1 cellular context compared by ENCODE assay signal in the genomic region with DNA sequence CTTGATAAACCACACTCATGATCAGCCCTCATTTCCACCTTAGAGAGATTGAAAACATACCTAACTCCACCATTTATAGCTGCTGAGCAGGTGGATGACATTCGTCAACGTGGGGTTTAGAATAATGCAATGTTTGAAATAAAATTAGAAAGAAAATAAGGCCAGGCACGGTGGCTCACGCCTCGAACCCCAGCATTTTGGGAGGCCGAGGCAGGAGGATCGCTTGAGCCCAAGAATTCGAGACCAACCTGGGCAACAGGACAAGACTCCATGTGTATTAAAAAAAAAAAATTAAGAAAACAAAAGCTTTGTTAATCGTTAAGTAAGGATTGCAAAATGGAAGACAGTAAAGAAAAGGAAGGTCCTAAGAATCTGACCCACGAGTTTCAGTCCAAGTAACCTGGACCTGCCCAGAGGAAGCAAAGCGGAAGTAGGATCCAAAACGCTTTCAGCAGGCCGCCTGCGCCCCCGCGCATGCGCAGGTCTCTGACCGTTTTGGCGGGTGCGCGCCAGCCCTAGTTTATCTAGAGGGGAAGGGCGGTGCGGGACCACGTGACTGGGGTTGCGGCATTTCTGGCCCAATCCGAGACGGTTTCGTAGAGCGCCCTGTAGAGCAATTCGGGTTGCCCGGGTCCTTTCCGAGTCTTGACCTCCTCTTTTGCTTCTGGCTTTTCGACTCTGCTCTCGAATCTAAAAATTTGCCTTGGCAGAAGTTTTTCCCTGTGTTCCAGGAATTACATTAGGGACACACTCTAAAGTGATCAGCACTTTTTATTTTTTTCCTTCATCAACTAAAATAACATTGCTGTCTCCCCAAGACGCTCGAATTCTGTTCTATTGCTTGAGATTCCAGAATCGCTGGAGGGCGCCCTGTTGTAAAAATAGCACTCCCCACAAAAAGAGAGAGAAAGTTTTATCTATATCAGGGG.
A peak's percentile ranks its signal among the peaks of the same experiment; 100 is the strongest.
TF ChIP-seq lines count a peak whose summit lies in the region.

No MANE protein-coding gene starts in this region.

TF ChIP-seq in HepG2, 621 proteins besides CTCF, POLR2A, EP300 and RAD21 (continued from another document and continues in another):
- TF ChIP-seq KAT8 (CRISPR knock-in tag; IDR thresholded peaks at IDR 0.05) (peak; percentile 67; the same call in 1 of the 2 replicates), RXRA (CRISPR knock-in tag; IDR thresholded peaks at IDR 0.05) (no peak), HNRNPL (IDR thresholded peaks at IDR 0.05; ENCODE audit: low read depth, low read length) (no peak), POGZ (CRISPR knock-in tag; IDR thresholded peaks at IDR 0.05) (peak; percentile 66), ZNF839 (CRISPR knock-in tag; IDR thresholded peaks at IDR 0.05; ENCODE audit: borderline replicate concordance) (no peak), ZC3H4 (CRISPR knock-in tag; IDR thresholded peaks at IDR 0.05; ENCODE audit: borderline replicate concordance) (no peak), ZNF326 (CRISPR knock-in tag; IDR thresholded peaks at IDR 0.05; ENCODE audit: borderline replicate concordance) (no peak), FOSL1 (CRISPR knock-in tag; IDR thresholded peaks at IDR 0.05; ENCODE audit: borderline replicate concordance) (no peak), GABPB1 (CRISPR knock-in tag; IDR thresholded peaks at IDR 0.05) (peak; percentile 72), CBX1 (IDR thresholded peaks at IDR 0.05; ENCODE audit: low read depth) (no peak), HMG20B (CRISPR knock-in tag; conservative IDR thresholded peaks at IDR 0.05) (no peak), KAT2B (IDR thresholded peaks at IDR 0.05; ENCODE audit: borderline replicate concordance, low read depth, low read length) (no peak), ZNF891 (CRISPR knock-in tag; IDR thresholded peaks at IDR 0.05) (no peak), IKZF4 (CRISPR knock-in tag; IDR thresholded peaks at IDR 0.05; ENCODE audit: borderline replicate concordance, low read depth, not compliant biosample characterization) (no peak), PHF8 (CRISPR knock-in tag; IDR thresholded peaks at IDR 0.05) (0 out of 2 replicates have a peak, but pooled peaks have one; percentile 21), RAD51 (IDR thresholded peaks at IDR 0.05; ENCODE audit: borderline replicate concordance) (peak; percentile 84; the same call in 1 of the 2 replicates), MATR3 (CRISPR knock-in tag; IDR thresholded peaks at IDR 0.05) (no peak), ZKSCAN8 (CRISPR knock-in tag; IDR thresholded peaks at IDR 0.05; ENCODE audit: borderline replicate concordance) (no peak), ETV5 (CRISPR knock-in tag; IDR thresholded peaks at IDR 0.05; ENCODE audit: borderline replicate concordance) (no peak; the same call in 1 of the 2 replicates), RFXAP (CRISPR knock-in tag; IDR thresholded peaks at IDR 0.05; ENCODE audit: borderline replicate concordance) (peak; percentile 23; the same call in 1 of the 2 replicates), EHMT2 (IDR thresholded peaks at IDR 0.05; ENCODE audit: borderline replicate concordance, low read depth, low read length) (no peak), ISL2 (CRISPR knock-in tag; IDR thresholded peaks at IDR 0.05) (0 out of 2 replicates have a peak, but pooled peaks have one; percentile 15), FOXA1 (IDR thresholded peaks at IDR 0.05) (no peak), FOXA1 (CRISPR knock-in tag; IDR thresholded peaks at IDR 0.05) (no peak), NCOA5 (CRISPR knock-in tag; IDR thresholded peaks at IDR 0.05) (no peak), SP4 (CRISPR knock-in tag; IDR thresholded peaks at IDR 0.05) (no peak), MEIS2 (CRISPR knock-in tag; IDR thresholded peaks at IDR 0.05) (no peak), THAP11 (CRISPR knock-in tag; IDR thresholded peaks at IDR 0.05) (no peak; the same call in 1 of the 2 replicates), TMF1 (CRISPR knock-in tag; IDR thresholded peaks at IDR 0.05; ENCODE audit: low read depth) (no peak), GABPA (IDR thresholded peaks at IDR 0.05; ENCODE audit: low read depth, low read length) (no peak), GABPA (CRISPR knock-in tag; IDR thresholded peaks at IDR 0.05; ENCODE audit: low read depth) (peak; percentile 59; the same call in 1 of the 2 replicates), ZNF670 (CRISPR knock-in tag; IDR thresholded peaks at IDR 0.05; ENCODE audit: borderline replicate concordance) (no peak), TBL1XR1 (IDR thresholded peaks at IDR 0.05; ENCODE audit: borderline replicate concordance, low read length, partially characterized antibody) (no peak), RBM22 (optimal IDR thresholded peaks at IDR 0.05; ENCODE audit: low read length) (no peak), CREB1 (IDR thresholded peaks at IDR 0.05) (no peak), CREB1 (CRISPR knock-in tag; IDR thresholded peaks at IDR 0.05) (no peak), KDM2A (CRISPR knock-in tag; IDR thresholded peaks at IDR 0.05; ENCODE audit: borderline replicate concordance, low read depth) (peak; percentile 41; the same call in 1 of the 2 replicates), POLR2G (IDR thresholded peaks at IDR 0.05; ENCODE audit: low read depth, low read length) (no peak), PHF21A (CRISPR knock-in tag; IDR thresholded peaks at IDR 0.05) (0 out of 2 replicates have a peak, but pooled peaks have one; percentile 13), TEAD3 (CRISPR knock-in tag; optimal IDR thresholded peaks at IDR 0.05; ENCODE audit: borderline replicate concordance) (no peak), ZNF598 (CRISPR knock-in tag; IDR thresholded peaks at IDR 0.05; ENCODE audit: borderline replicate concordance) (no peak), NCOA1 (CRISPR knock-in tag; IDR thresholded peaks at IDR 0.05) (no peak), ZFAT (CRISPR knock-in tag; conservative IDR thresholded peaks at IDR 0.05) (0 out of 2 replicates have a peak, but pooled peaks have one; percentile 69), ZNF83 (CRISPR knock-in tag; IDR thresholded peaks at IDR 0.05; ENCODE audit: borderline replicate concordance) (no peak), ELF4 (CRISPR knock-in tag; IDR thresholded peaks at IDR 0.05; ENCODE audit: borderline replicate concordance) (peak; percentile 42; the same call in 1 of the 2 replicates), KDM6A (CRISPR knock-in tag; IDR thresholded peaks at IDR 0.05; ENCODE audit: low read depth) (no peak), ZNF260 (CRISPR knock-in tag; IDR thresholded peaks at IDR 0.05; ENCODE audit: borderline replicate concordance, low read depth) (no peak), AKAP8 (CRISPR knock-in tag; IDR thresholded peaks at IDR 0.05) (no peak), ZNF720 (CRISPR knock-in tag; IDR thresholded peaks at IDR 0.05) (no peak), ATF1 (CRISPR knock-in tag; IDR thresholded peaks at IDR 0.05) (no peak), SUZ12 (IDR thresholded peaks at IDR 0.05; ENCODE audit: low read depth, low read length) (no peak)
- TF ChIP-seq, protein P1, sequence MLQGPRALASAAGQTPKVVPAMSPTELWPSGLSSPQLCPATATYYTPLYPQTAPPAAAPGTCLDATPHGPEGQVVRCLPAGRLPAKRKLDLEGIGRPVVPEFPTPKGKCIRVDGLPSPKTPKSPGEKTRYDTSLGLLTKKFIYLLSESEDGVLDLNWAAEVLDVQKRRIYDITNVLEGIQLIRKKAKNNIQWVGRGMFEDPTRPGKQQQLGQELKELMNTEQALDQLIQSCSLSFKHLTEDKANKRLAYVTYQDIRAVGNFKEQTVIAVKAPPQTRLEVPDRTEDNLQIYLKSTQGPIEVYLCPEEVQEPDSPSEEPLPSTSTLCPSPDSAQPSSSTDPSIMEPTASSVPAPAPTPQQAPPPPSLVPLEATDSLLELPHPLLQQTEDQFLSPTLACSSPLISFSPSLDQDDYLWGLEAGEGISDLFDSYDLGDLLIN (CRISPR knock-in tag; IDR thresholded peaks at IDR 0.05; ENCODE audit: borderline replicate concordance) = no peak
- TF ChIP-seq, protein P2, sequence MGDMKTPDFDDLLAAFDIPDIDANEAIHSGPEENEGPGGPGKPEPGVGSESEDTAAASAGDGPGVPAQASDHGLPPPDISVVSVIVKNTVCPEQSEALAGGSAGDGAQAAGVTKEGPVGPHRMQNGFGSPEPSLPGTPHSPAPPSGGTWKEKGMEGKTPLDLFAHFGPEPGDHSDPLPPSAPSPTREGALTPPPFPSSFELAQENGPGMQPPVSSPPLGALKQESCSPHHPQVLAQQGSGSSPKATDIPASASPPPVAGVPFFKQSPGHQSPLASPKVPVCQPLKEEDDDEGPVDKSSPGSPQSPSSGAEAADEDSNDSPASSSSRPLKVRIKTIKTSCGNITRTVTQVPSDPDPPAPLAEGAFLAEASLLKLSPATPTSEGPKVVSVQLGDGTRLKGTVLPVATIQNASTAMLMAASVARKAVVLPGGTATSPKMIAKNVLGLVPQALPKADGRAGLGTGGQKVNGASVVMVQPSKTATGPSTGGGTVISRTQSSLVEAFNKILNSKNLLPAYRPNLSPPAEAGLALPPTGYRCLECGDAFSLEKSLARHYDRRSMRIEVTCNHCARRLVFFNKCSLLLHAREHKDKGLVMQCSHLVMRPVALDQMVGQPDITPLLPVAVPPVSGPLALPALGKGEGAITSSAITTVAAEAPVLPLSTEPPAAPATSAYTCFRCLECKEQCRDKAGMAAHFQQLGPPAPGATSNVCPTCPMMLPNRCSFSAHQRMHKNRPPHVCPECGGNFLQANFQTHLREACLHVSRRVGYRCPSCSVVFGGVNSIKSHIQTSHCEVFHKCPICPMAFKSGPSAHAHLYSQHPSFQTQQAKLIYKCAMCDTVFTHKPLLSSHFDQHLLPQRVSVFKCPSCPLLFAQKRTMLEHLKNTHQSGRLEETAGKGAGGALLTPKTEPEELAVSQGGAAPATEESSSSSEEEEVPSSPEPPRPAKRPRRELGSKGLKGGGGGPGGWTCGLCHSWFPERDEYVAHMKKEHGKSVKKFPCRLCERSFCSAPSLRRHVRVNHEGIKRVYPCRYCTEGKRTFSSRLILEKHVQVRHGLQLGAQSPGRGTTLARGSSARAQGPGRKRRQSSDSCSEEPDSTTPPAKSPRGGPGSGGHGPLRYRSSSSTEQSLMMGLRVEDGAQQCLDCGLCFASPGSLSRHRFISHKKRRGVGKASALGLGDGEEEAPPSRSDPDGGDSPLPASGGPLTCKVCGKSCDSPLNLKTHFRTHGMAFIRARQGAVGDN (CRISPR knock-in tag; IDR thresholded peaks at IDR 0.05) = peak; percentile 82
- TF ChIP-seq, protein P3, sequence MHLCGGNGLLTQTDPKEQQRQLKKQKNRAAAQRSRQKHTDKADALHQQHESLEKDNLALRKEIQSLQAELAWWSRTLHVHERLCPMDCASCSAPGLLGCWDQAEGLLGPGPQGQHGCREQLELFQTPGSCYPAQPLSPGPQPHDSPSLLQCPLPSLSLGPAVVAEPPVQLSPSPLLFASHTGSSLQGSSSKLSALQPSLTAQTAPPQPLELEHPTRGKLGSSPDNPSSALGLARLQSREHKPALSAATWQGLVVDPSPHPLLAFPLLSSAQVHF (CRISPR knock-in tag; IDR thresholded peaks at IDR 0.05) = no peak
- TF ChIP-seq, protein P4, sequence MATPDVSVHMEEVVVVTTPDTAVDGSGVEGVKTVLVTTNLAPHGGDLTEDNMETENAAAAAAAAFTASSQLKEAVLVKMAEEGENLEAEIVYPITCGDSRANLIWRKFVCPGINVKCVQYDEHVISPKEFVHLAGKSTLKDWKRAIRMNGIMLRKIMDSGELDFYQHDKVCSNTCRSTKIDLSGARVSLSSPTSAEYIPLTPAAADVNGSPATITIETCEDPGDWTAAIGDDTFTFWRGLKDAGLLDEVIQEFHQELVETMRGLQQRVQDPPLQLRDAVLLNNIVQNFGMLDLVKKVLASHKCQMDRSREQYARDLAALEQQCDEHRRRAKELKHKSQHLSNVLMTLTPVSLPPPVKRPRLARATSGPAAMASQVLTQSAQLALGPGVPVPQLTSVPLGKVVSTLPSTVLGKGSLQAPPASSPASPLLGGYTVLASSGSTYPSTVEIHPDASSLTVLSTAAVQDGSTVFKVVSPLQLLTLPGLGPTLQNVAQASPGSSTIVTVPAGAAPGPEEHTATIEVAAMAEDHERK (CRISPR knock-in tag; IDR thresholded peaks at IDR 0.05; ENCODE audit: low read depth) = no peak
- TF ChIP-seq, protein P5, sequence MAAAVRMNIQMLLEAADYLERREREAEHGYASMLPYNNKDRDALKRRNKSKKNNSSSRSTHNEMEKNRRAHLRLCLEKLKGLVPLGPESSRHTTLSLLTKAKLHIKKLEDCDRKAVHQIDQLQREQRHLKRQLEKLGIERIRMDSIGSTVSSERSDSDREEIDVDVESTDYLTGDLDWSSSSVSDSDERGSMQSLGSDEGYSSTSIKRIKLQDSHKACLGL (CRISPR knock-in tag; IDR thresholded peaks at IDR 0.05) = no peak
- TF ChIP-seq, protein P6, sequence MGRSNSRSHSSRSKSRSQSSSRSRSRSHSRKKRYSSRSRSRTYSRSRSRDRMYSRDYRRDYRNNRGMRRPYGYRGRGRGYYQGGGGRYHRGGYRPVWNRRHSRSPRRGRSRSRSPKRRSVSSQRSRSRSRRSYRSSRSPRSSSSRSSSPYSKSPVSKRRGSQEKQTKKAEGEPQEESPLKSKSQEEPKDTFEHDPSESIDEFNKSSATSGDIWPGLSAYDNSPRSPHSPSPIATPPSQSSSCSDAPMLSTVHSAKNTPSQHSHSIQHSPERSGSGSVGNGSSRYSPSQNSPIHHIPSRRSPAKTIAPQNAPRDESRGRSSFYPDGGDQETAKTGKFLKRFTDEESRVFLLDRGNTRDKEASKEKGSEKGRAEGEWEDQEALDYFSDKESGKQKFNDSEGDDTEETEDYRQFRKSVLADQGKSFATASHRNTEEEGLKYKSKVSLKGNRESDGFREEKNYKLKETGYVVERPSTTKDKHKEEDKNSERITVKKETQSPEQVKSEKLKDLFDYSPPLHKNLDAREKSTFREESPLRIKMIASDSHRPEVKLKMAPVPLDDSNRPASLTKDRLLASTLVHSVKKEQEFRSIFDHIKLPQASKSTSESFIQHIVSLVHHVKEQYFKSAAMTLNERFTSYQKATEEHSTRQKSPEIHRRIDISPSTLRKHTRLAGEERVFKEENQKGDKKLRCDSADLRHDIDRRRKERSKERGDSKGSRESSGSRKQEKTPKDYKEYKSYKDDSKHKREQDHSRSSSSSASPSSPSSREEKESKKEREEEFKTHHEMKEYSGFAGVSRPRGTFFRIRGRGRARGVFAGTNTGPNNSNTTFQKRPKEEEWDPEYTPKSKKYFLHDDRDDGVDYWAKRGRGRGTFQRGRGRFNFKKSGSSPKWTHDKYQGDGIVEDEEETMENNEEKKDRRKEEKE (IDR thresholded peaks at IDR 0.05) = no peak
- TF ChIP-seq, protein P7, sequence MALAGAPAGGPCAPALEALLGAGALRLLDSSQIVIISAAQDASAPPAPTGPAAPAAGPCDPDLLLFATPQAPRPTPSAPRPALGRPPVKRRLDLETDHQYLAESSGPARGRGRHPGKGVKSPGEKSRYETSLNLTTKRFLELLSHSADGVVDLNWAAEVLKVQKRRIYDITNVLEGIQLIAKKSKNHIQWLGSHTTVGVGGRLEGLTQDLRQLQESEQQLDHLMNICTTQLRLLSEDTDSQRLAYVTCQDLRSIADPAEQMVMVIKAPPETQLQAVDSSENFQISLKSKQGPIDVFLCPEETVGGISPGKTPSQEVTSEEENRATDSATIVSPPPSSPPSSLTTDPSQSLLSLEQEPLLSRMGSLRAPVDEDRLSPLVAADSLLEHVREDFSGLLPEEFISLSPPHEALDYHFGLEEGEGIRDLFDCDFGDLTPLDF (CRISPR knock-in tag; IDR thresholded peaks at IDR 0.05) = peak; percentile 84
